ENCODE assay signal across 8 cellular contexts in genomic region chr14:77024171-77024627, GRCh38. TPM values are rescaled to one million over a fixed set of nuclear protein-coding genes. Genes with fewer than 3 reads are reported as not detected.
DNase-seq lines count a peak whose midpoint lies in the region; ATAC-seq and TF ChIP-seq lines count a peak whose summit lies in the region.

No MANE protein-coding gene starts in this region.

- no peaks in the 10 kb centered on the region for H3K27me3 Mint-ChIP-seq in stimulated activated naive B cell treated with anti-CD40 and anti-IgM and Interleukin-4, amounts not matched to agents 10 μg/mL and 1 μg/mL and 100 μg/mL, for 72 hours

- H2AFZ ChIP-seq in mesenchymal stem cell (ENCODE audit: low read depth, low read length): no peak overlapping the region

- no peak for TF ChIP-seq CTCF in coronary artery (IDR thresholded peaks at IDR 0.05)

- H3K27ac ChIP-seq in coronary artery (peak overlapping the region; percentile 51 to 68), mesenchymal stem cell (ENCODE audit: low read length, poor library complexity, severe bottlenecking) (peak overlapping the region; percentile 93)

- peak overlapping the region; percentile 34 to 47 for H2BK12ac ChIP-seq in mesenchymal stem cell (ENCODE audit: low read length in 2 of 2)

- H3K27me3 ChIP-seq in mesenchymal stem cell (ENCODE audit: control insufficient read depth in 1 of 2, insufficient read depth in 1 of 2, low read length in 2 of 2): no peaks in the 10 kb centered on the region

- DNase-seq in NCI-H1694 treated with DMSO at 0.1 percent for 48 hours (lab: John Stamatoyannopoulos, UW) (peak; percentile 56), NCI-H1694 (lab: John Stamatoyannopoulos, UW) (no peak), coronary artery (ENCODE audit: low spot score) (no peak), mesenchymal stem cell (peak; percentile 66)
- peak; percentile 59 for DNase-seq in activated CD4-positive, CD25-positive, alpha-beta regulatory T cell treated with anti-CD3 and anti-CD28 coated beads, Interleukin-2, amount 50 U/mL, for 72 hours
- no peak for DNase-seq in stimulated activated naive B cell treated with anti-CD40 and anti-IgM and Interleukin-4, amounts not matched to agents 10 μg/mL and 1 μg/mL and 100 μg/mL, for 72 hours

- peak overlapping the region; percentile 45 for H4K8ac ChIP-seq in mesenchymal stem cell (ENCODE audit: low read length)

- H3K4me1 ChIP-seq in mesenchymal stem cell (ENCODE audit: control insufficient read depth, insufficient read depth, low read depth, low read length): peaks cover 14% of the 10 kb centered on the region

- peak overlapping the region; percentile 62 to 63 for H3K4me3 Mint-ChIP-seq in stimulated activated naive B cell treated with anti-CD40 and anti-IgM and Interleukin-4, amounts not matched to agents 10 μg/mL and 1 μg/mL and 100 μg/mL, for 72 hours

- peaks cover 2% of the 10 kb centered on the region for H3K79me1 ChIP-seq in mesenchymal stem cell (replicated peaks; ENCODE audit: low read length, poor library complexity, severe bottlenecking)

- H2BK15ac ChIP-seq in mesenchymal stem cell (ENCODE audit: low read depth, poor library complexity, severe bottlenecking): no peak overlapping the region

- H2AK5ac ChIP-seq in mesenchymal stem cell (ENCODE audit: low read length, severe bottlenecking): peak overlapping the region; percentile 87

- H3K36me3 Mint-ChIP-seq in stimulated activated naive B cell treated with anti-CD40 and anti-IgM and Interleukin-4, amounts not matched to agents 10 μg/mL and 1 μg/mL and 100 μg/mL, for 72 hours: peaks cover 18 to 26% of the 10 kb centered on the region in 2 donors

- H3K27ac Mint-ChIP-seq in stimulated activated naive B cell treated with anti-CD40 and anti-IgM and Interleukin-4, amounts not matched to agents 10 μg/mL and 1 μg/mL and 100 μg/mL, for 72 hours: peak overlapping the region; percentile 31

- peaks cover 27 to 41% of the 10 kb centered on the region in 2 donors for H3K4me1 Mint-ChIP-seq in stimulated activated naive B cell treated with anti-CD40 and anti-IgM and Interleukin-4, amounts not matched to agents 10 μg/mL and 1 μg/mL and 100 μg/mL, for 72 hours

- H3K23ac ChIP-seq in mesenchymal stem cell (ENCODE audit: low read length in 2 of 2): peak overlapping the region in 1 of 2 experiments; percentile 42

- H3K14ac ChIP-seq in mesenchymal stem cell (ENCODE audit: low read length in 2 of 2): peak overlapping the region in 1 of 2 experiments; percentile 65

- peak overlapping the region; percentile 25 for H4K91ac ChIP-seq in mesenchymal stem cell (ENCODE audit: low read length)

- H3K4me2 ChIP-seq in mesenchymal stem cell (ENCODE audit: low read length, poor library complexity, severe bottlenecking): peak overlapping the region; percentile 91

- H3K4me3 ChIP-seq in coronary artery (peak overlapping the region; percentile 85), mesenchymal stem cell (ENCODE audit: insufficient read depth in 1 of 2, low read depth in 1 of 2, low read length in 2 of 2) (peak overlapping the region; percentile 40 to 90)

- WGBS in mesenchymal stem cell: 12% methylated on average over 11 of the region's 14 CpGs

- H3K9ac ChIP-seq in mesenchymal stem cell (ENCODE audit: low read length): peak overlapping the region; percentile 99

- peak overlapping the region in 1 of 2 experiments; percentile 4 for H3K4ac ChIP-seq in mesenchymal stem cell (ENCODE audit: low read depth in 1 of 2, low read length in 2 of 2)

- H3K9me3 Mint-ChIP-seq in stimulated activated naive B cell treated with anti-CD40 and anti-IgM and Interleukin-4, amounts not matched to agents 10 μg/mL and 1 μg/mL and 100 μg/mL, for 72 hours: no peaks in the 10 kb centered on the region

- peak overlapping the region; percentile 37 for H2BK120ac ChIP-seq in mesenchymal stem cell (ENCODE audit: low read depth, low read length)

- H2BK5ac ChIP-seq in mesenchymal stem cell (ENCODE audit: low read depth, low read length, poor library complexity, severe bottlenecking): peak overlapping the region; percentile 46

- no peaks in the 10 kb centered on the region for H3K9me3 ChIP-seq in mesenchymal stem cell (ENCODE audit: control insufficient read depth, low read length)

- peak overlapping the region in 1 of 2 experiments; percentile 66 for H3K18ac ChIP-seq in mesenchymal stem cell (ENCODE audit: low read depth in 1 of 2, low read length in 2 of 2)

- peaks cover 24% of the 10 kb centered on the region in 2 experiments for H3K36me3 ChIP-seq in mesenchymal stem cell (ENCODE audit: control insufficient read depth in 1 of 2, insufficient read depth in 2 of 2, low read depth in 1 of 2, low read length in 2 of 2)

- ATAC-seq in stimulated activated naive B cell treated with anti-CD40 and anti-IgM and Interleukin-4, amounts not matched to agents 10 μg/mL and 1 μg/mL and 100 μg/mL, for 72 hours (replicated peaks): no peak
- ATAC-seq in HG02973 (IDR thresholded peaks at IDR 0.05; ENCODE audit: unreplicated experiment): no peak
- ATAC-seq in HG03442 (IDR thresholded peaks at IDR 0.05; ENCODE audit: unreplicated experiment): no peak

RNA-seq across cellular contexts. Expression of gene IRF2BPL, which starts 4.3 kb away (rescaled TPM):
- polyA plus RNA-seq in mesenchymal stem cell (2013, experiment 1 of 2): 49.1 TPM
- 48.1 TPM for polyA plus RNA-seq in mesenchymal stem cell (2013, experiment 2 of 2)

Comparison
In these comparisons a context has a peak if more than half of its experiments do, and no peak if none do; other contexts are left out.
1. DNase-seq: peak in NCI-H1694 treated with DMSO at 0.1 percent for 48 hours (single experiment), activated CD4-positive, CD25-positive, alpha-beta regulatory T cell treated with anti-CD3 and anti-CD28 coated beads, Interleukin-2, amount 50 U/mL, for 72 hours (single experiment) and mesenchymal stem cell (single experiment); none in NCI-H1694 (single experiment), coronary artery (single experiment) and stimulated activated naive B cell treated with anti-CD40 and anti-IgM and Interleukin-4, amounts not matched to agents 10 μg/mL and 1 μg/mL and 100 μg/mL, for 72 hours (single experiment).